ENCODE assay signal across 8 cellular contexts in genomic region chr2:227238242-227239237, GRCh38.
A peak's percentile ranks its signal among the peaks of the same experiment; 100 is the strongest.
DNase-seq lines count a peak whose midpoint lies in the region; ATAC-seq and TF ChIP-seq lines count a peak whose summit lies in the region.

No MANE protein-coding gene starts in this region.

- H3K9me2 ChIP-seq in DOHH2 (replicated peaks; ENCODE audit: control insufficient read depth, low read length) (no peaks in the 10 kb centered on the region), GM23248 (ENCODE audit: insufficient read depth) (no peaks in the 10 kb centered on the region)

- H3F3A ChIP-seq in DOHH2 (ENCODE audit: control insufficient read depth, insufficient read depth) (no peaks in the 10 kb centered on the region), GM23248 (ENCODE audit: insufficient read depth) (no peaks in the 10 kb centered on the region)

- no peaks in the 10 kb centered on the region for H3K4me1 ChIP-seq in DOHH2 (ENCODE audit: control insufficient read depth, low read length)
- no peaks in the 10 kb centered on the region for H3K4me1 ChIP-seq in GM23248 (ENCODE audit: insufficient read depth)

- no peaks in the 10 kb centered on the region for H3K4me1 Mint-ChIP-seq in memory B cell

- WGBS in GM23248 (ENCODE audit: low coverage in 1 of 2, low lambda C conversion rate in 2 of 2, missing lambda C conversion rate in 2 of 2), 2 experiments: 20 to 25% methylated on average over 10 of the region's 10 CpGs

- H3K4me3 ChIP-seq in DOHH2 (ENCODE audit: low read length) (no peak overlapping the region), GM23248 (no peak overlapping the region), dorsolateral prefrontal cortex (no peak overlapping the region)

- H3K9me3 ChIP-seq in DOHH2 (ENCODE audit: control insufficient read depth, insufficient read depth, low read length) (no peaks in the 10 kb centered on the region), GM23248 (ENCODE audit: low read depth) (no peaks in the 10 kb centered on the region)

- H3K9me3 Mint-ChIP-seq in memory B cell: no peaks in the 10 kb centered on the region

- no peak overlapping the region for H3K27ac ChIP-seq in DOHH2 (ENCODE audit: low read depth, low read length)
- H3K27ac ChIP-seq in GM23248: no peak overlapping the region
- H3K27ac ChIP-seq in dorsolateral prefrontal cortex: no peak overlapping the region

- in situ Hi-C loops in GM23248 (cut with MboI): loop anchor here (25.0 kb wide), 1 partner anchor 101 kb away; no protein-coding TSS in a partner anchor

- H3K4me3 Mint-ChIP-seq in memory B cell: no peak overlapping the region

- H3K79me2 ChIP-seq in DOHH2 (ENCODE audit: control insufficient read depth, low read length) (no peaks in the 10 kb centered on the region), GM23248 (ENCODE audit: insufficient read depth) (no peaks in the 10 kb centered on the region)

- peak; percentile 92 for TF ChIP-seq CTCF in DOHH2 (IDR thresholded peaks at IDR 0.05; ENCODE audit: low read depth, low read length, poor library complexity, severe bottlenecking)
- peak; percentile 92 to 100 (median 98) for TF ChIP-seq CTCF in dorsolateral prefrontal cortex (IDR thresholded peaks at IDR 0.05 in 54 of 56, conservative IDR thresholded peaks at IDR 0.05 in 2 of 56; ENCODE audit: low read depth in 1 of 56, partially characterized antibody in 56 of 56)

- ATAC-seq in memory B cell (ENCODE audit: low read depth) (peak; percentile 45), GM21717 (IDR thresholded peaks at IDR 0.05; ENCODE audit: unreplicated experiment) (no peak)

- no peaks in the 10 kb centered on the region for H3K27me3 Mint-ChIP-seq in memory B cell

- H3K27me3 ChIP-seq in DOHH2 (ENCODE audit: control insufficient read depth, low read length) (no peaks in the 10 kb centered on the region), GM23248 (replicated peaks; ENCODE audit: insufficient read depth) (no peaks in the 10 kb centered on the region), dorsolateral prefrontal cortex (peaks cover 0 to 3% (median 0%) of the 10 kb centered on the region in 45 donors)

- intact Hi-C loops in dorsolateral prefrontal cortex (cut with DNase I): loop anchor here (2.0 to 5.0 kb wide), 2 partner anchors 106 to 108 kb away; no protein-coding TSS in a partner anchor

- H3K36me3 ChIP-seq in DOHH2 (ENCODE audit: control insufficient read depth, low read length): no peaks in the 10 kb centered on the region
- no peaks in the 10 kb centered on the region for H3K36me3 ChIP-seq in GM23248 (ENCODE audit: low read depth)

- H3K36me3 Mint-ChIP-seq in memory B cell: peaks cover 14% of the 10 kb centered on the region

- H4K20me1 ChIP-seq in DOHH2 (ENCODE audit: control insufficient read depth, insufficient read depth, low read depth, low read length) (no peaks in the 10 kb centered on the region), GM23248 (ENCODE audit: insufficient read depth) (no peaks in the 10 kb centered on the region)

- H3K4me2 ChIP-seq in DOHH2 (ENCODE audit: low read length) (no peak overlapping the region), GM23248 (ENCODE audit: unreplicated experiment) (no peak overlapping the region)

- peak; percentile 65 for DNase-seq in GM23248
- DNase-seq in NCI-H1930 (lab: John Stamatoyannopoulos, UW): peak; percentile 5 to 37
- DNase-seq in activated CD4-positive, alpha-beta T cell treated with anti-CD3 and anti-CD28 coated beads, Interleukin-2, amount 50 U/mL, for 24 hours (ENCODE audit: low read depth in 1 of 2, low spot score in 1 of 2): peak; percentile 26 to 40
- peak; percentile 53 to 83 (median 66) for DNase-seq in dorsolateral prefrontal cortex
- peak; percentile 64 to 76 for DNase-seq in memory B cell (ENCODE audit: low spot score in 2 of 2)
- DNase-seq in stimulated activated CD8-positive, alpha-beta memory T cell treated with anti-CD3 and anti-CD28 coated beads, Interleukin-2, amount 100 ng/mL, for 1 hour (ENCODE audit: low read depth in 2 of 2): peak; percentile 14 to 36

- H2AFZ ChIP-seq in GM23248: no peak overlapping the region

- H3K9ac ChIP-seq in GM23248: no peak overlapping the region

- no peak overlapping the region for H3K27ac Mint-ChIP-seq in memory B cell
